ENCODE assay signal across 21 cellular contexts in the genomic region with DNA sequence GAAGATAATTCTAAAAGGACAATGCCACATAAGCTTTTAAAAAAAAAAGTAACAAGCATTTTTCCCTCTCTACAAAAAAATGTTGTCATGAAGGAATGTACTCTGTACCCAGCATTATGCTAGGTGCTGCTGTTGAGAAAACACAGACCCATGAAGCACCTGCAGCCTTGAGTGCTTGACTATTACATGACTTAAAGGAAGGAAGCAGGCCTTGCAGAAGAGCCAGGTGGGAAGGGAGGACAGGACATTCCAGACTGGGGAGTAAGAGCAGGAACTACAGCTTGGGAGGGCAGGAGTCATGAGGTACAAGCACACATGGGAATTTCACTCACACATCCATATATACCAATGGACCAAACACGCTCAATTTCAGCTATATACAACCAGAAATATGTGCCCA. TPM values are rescaled to one million over a fixed set of nuclear protein-coding genes. Genes with fewer than 3 reads are reported as not detected.
DNase-seq lines count a peak whose midpoint lies in the region; ATAC-seq, FAIRE-seq and TF ChIP-seq lines count a peak whose summit lies in the region.
"Had no signal": no experiment of that assay in that cellular context is flagged by ENCODE, and none has a peak within 500 bp of the region (broad histone marks: within the 10 kb centered on the region; RNA-seq: fewer than 3 reads in every experiment).

No MANE protein-coding gene starts in this region.

- no peak overlapping the region for H3K14ac ChIP-seq in H1 (ENCODE audit: insufficient read length)

- H3K18ac ChIP-seq in H1 (ENCODE audit: extremely low read depth, low read length), result no peak overlapping the region

- H3K4me1 ChIP-seq in H1 (replicated peaks in 1 of 4; ENCODE audit: control insufficient read depth in 3 of 4, insufficient read depth in 4 of 4, low read length in 3 of 4) (no peaks in the 10 kb centered on the region), lower lobe of right lung (peaks cover 56% of the 10 kb centered on the region), psoas muscle (peaks cover 28% of the 10 kb centered on the region)
- H3K4me1 ChIP-seq: BE2C had no signal

- no peak overlapping the region for H2BK20ac ChIP-seq in H1 (ENCODE audit: low read length)

- no peak overlapping the region for H3K4me2 ChIP-seq in H1 (ENCODE audit: insufficient read depth in 1 of 2, low read depth in 2 of 2, low read length in 2 of 2)
- H3K4me2 ChIP-seq: GM23338 had no signal

- no peak overlapping the region for H2AFZ ChIP-seq in H1 (ENCODE audit: low read length)
- H2AFZ ChIP-seq: GM23338 had no signal

- H3K9me3 Mint-ChIP-seq in type B pancreatic cell, result no peaks in the 10 kb centered on the region
- H3K9me3 Mint-ChIP-seq: CD4-positive, alpha-beta memory T cell; GM23338 had no signal

- no peaks in the 10 kb centered on the region for H3K36me3 Mint-ChIP-seq in type B pancreatic cell

- H3K27me3 ChIP-seq in H1 (replicated peaks in 1 of 4; ENCODE audit: control insufficient read depth in 3 of 4, extremely low read depth in 1 of 4, insufficient read depth in 3 of 4, low read length in 3 of 4) (no peaks in the 10 kb centered on the region), lower lobe of right lung (ENCODE audit: low read depth) (no peaks in the 10 kb centered on the region), psoas muscle (ENCODE audit: insufficient read depth in 3 of 3, low read length in 2 of 3) (no peaks in the 10 kb centered on the region)

- H2BK15ac ChIP-seq in H1 (ENCODE audit: low read length), result no peak overlapping the region

- POLR2A ChIA-PET in H1 (lab: Charles Lee; ENCODE audit: partially characterized antibody), result interaction anchor here (1.8 kb wide), 1 partner anchor 9 kb away, joined by 8 read pairs; no protein-coding TSS in a partner anchor

- H3K27me3 Mint-ChIP-seq in type B pancreatic cell, result peaks cover 4% of the 10 kb centered on the region
- H3K27me3 Mint-ChIP-seq: CD4-positive, alpha-beta memory T cell had no signal

- no peak overlapping the region for H3K4me3 ChIP-seq in H1 (ENCODE audit: extremely low read depth in 1 of 4, insufficient read depth in 2 of 4, low read depth in 3 of 4, low read length in 4 of 4)
- no peak overlapping the region for H3K4me3 ChIP-seq in lower lobe of right lung
- no peak overlapping the region for H3K4me3 ChIP-seq in psoas muscle
- H3K4me3 ChIP-seq: GM23338 had no signal

- peaks cover 9% of the 10 kb centered on the region for H3K4me1 Mint-ChIP-seq in type B pancreatic cell (ENCODE audit: unreplicated experiment)

- H3K36me3 ChIP-seq in H1 (ENCODE audit: control insufficient read depth in 2 of 4, insufficient read depth in 4 of 4, low read length in 3 of 4) (no peaks in the 10 kb centered on the region), lower lobe of right lung (no peaks in the 10 kb centered on the region), psoas muscle (ENCODE audit: insufficient read depth in 1 of 2, low read depth in 1 of 2) (no peaks in the 10 kb centered on the region)
- H3K36me3 ChIP-seq: BE2C had no signal

- no peak for TF ChIP-seq CTCF in H1 (IDR thresholded peaks at IDR 0.05; ENCODE audit: control extremely low read depth in 1 of 3, insufficient read depth in 1 of 3, low read depth in 1 of 3, low read length in 3 of 3)
- no peak for TF ChIP-seq CTCF in lower lobe of right lung (IDR thresholded peaks at IDR 0.05)
- no peak for TF ChIP-seq CTCF in type B pancreatic cell (conservative IDR thresholded peaks at IDR 0.05)
- no peak for TF ChIP-seq CTCF in psoas muscle (IDR thresholded peaks at IDR 0.05)

- CTCF ChIA-PET in H1 (lab: Charles Lee; ENCODE audit: partially characterized antibody), result interaction anchor here (0.6 to 1.9 kb wide), 5 partner anchors 17 to 144 kb away, joined by 3 to 7 read pairs (median 4); no protein-coding TSS in a partner anchor

- TF ChIP-seq RAD21 in H1 (IDR thresholded peaks at IDR 0.05 in 1 of 2, conservative IDR thresholded peaks at IDR 0.05 in 1 of 2; ENCODE audit: low read depth in 2 of 2, low read length in 2 of 2), result no peak

- 0 out of 2 replicates have a peak overlapping the region, but pooled peaks have one; percentile 52 for H2BK5ac ChIP-seq in H1 (ENCODE audit: low read depth, low read length)

- H4K20me1 ChIP-seq in H1 (replicated peaks in 1 of 2; ENCODE audit: control insufficient read depth in 1 of 2, insufficient read depth in 2 of 2, low read length in 2 of 2), result peaks cover 0 to 9% of the 10 kb centered on the region in 2 experiments

- H3K27ac Mint-ChIP-seq in type B pancreatic cell, result peak overlapping the region; percentile 46
- H3K27ac Mint-ChIP-seq: CD4-positive, alpha-beta memory T cell; GM23338 had no signal

- no peak overlapping the region for H4K91ac ChIP-seq in H1 (replicated peaks; ENCODE audit: insufficient read length, low read length)

- TF ChIP-seq POLR2A in H1 (IDR thresholded peaks at IDR 0.05; ENCODE audit: control extremely low read depth in 1 of 2, low read depth in 2 of 2, low read length in 2 of 2), result no peak

- H3K56ac ChIP-seq in H1 (replicated peaks; ENCODE audit: insufficient read length, low read depth, low read length), result no peak overlapping the region

- peak overlapping the region; percentile 19 for H3K4me3 Mint-ChIP-seq in type B pancreatic cell
- H3K4me3 Mint-ChIP-seq: GM23338 had no signal

- DNase-seq in DMS53 (lab: John Stamatoyannopoulos, UW), result peak; percentile 15
- DNase-seq in DMS53 treated with DMSO at 0.1 percent for 48 hours (lab: John Stamatoyannopoulos, UW; ENCODE audit: unreplicated experiment), result no peak
- DNase-seq in H1 (ENCODE audit: low read depth in 1 of 2, low spot score in 2 of 2), result no peak
- no peak for DNase-seq in lower lobe of right lung
- no peak for DNase-seq in type B pancreatic cell (ENCODE audit: extremely low spot score, unreplicated experiment)
- no peak for DNase-seq in psoas muscle
- DNase-seq: BE2C; CD4-positive, alpha-beta memory T cell; DND-41; KG1; NCI-H1048; NCI-H146; NCI-H526 treated with DMSO at 0.1 percent for 48 hours; SIG-M5 had no signal

- no peak overlapping the region for H3K4ac ChIP-seq in H1 (replicated peaks; ENCODE audit: insufficient read length, low read depth, low read length)

- TF ChIP-seq EP300 in H1 (IDR thresholded peaks at IDR 0.05; ENCODE audit: borderline replicate concordance in 1 of 2, low read depth in 2 of 2, low read length in 2 of 2), result no peak

- intact Hi-C loops in lower lobe of right lung (cut with DNase I) (loop anchor here (10.0 kb wide), 1 partner anchor 88 kb away; no protein-coding TSS in a partner anchor), psoas muscle (cut with DNase I) (no loop called here)

- H3K9me3 ChIP-seq in H1 (ENCODE audit: insufficient read depth in 2 of 2, low read depth in 1 of 2, low read length in 1 of 2) (no peaks in the 10 kb centered on the region), lower lobe of right lung (no peaks in the 10 kb centered on the region), psoas muscle (no peaks in the 10 kb centered on the region)
- H3K9me3 ChIP-seq: BE2C had no signal

- H3K79me1 ChIP-seq in H1 (ENCODE audit: low read depth, low read length), result peaks cover 16% of the 10 kb centered on the region; the same call in 1 of the 2 replicates

- no peak overlapping the region for H3K23ac ChIP-seq in H1 (ENCODE audit: insufficient read length)

- WGBS in H1 (ENCODE audit: extremely low coverage in 1 of 2, insufficient coverage in 1 of 2, insufficient read length in 1 of 2, insufficient replicate concordance in 2 of 2, low coverage in 1 of 2, low lambda C conversion rate in 2 of 2, missing lambda C conversion rate in 1 of 2), 2 experiments, result 82% methylated on average over 1 of the region's 1 CpG; no CpG with 5 or more reads in 1 of the 2 experiments
- 70 to 88% (median 73%) methylated on average over 1 of the region's 1 CpG for WGBS in psoas muscle, 3 donors

- H2BK120ac ChIP-seq in H1 (replicated peaks; ENCODE audit: low read depth, low read length), result no peak overlapping the region

- H3K23me2 ChIP-seq in H1 (ENCODE audit: low read depth, low read length), result no peaks in the 10 kb centered on the region; the same call in none of the 2 replicates

- no peak overlapping the region for H2BK12ac ChIP-seq in H1 (ENCODE audit: low read depth, low read length)

- no peak overlapping the region for H3K9ac ChIP-seq in H1 (replicated peaks in 1 of 4; ENCODE audit: extremely low read depth in 1 of 4, low read depth in 3 of 4, low read length in 3 of 4)

- H3K27ac ChIP-seq in H1 (ENCODE audit: low read depth, low read length), result no peak overlapping the region
- peak overlapping the region; percentile 14 for H3K27ac ChIP-seq in lower lobe of right lung
- no peak overlapping the region for H3K27ac ChIP-seq in psoas muscle
- H3K27ac ChIP-seq: 22Rv1 had no signal

- FAIRE-seq in H1 (lab: Jason Lieb, UNC), result no peak
- FAIRE-seq: D721Med, G401.6, HepG2 had no signal

- no peak overlapping the region for H4K5ac ChIP-seq in H1 (ENCODE audit: insufficient read length, low read depth, low read length)

- no peak overlapping the region for H2AK5ac ChIP-seq in H1 (ENCODE audit: low read depth, low read length)

- peak; percentile 1 to 33 for ATAC-seq in lower lobe of right lung
- no peak for ATAC-seq in psoas muscle
- no peak for ATAC-seq in HG03280 (IDR thresholded peaks at IDR 0.05; ENCODE audit: unreplicated experiment)
- no peak for ATAC-seq in GM21786 (IDR thresholded peaks at IDR 0.05; ENCODE audit: unreplicated experiment)
- ATAC-seq: GM23338, HepG2 had no signal

- H3K79me2 ChIP-seq in H1 (ENCODE audit: control insufficient read depth in 1 of 2, insufficient read depth in 2 of 2, low read length in 2 of 2), result peaks cover 0 to 47% of the 10 kb centered on the region in 2 experiments; a peak in 3 of 4 replicates

- no peak overlapping the region for H4K8ac ChIP-seq in H1 (ENCODE audit: extremely low read depth, insufficient read depth, low read length)

RNA-seq across cellular contexts. Expression of gene MYO1D, which starts 3.8 kb away (rescaled TPM):
- total RNA-seq in H1 (2021; fragmentation: NEBNext Ultra II Directional; extraction: Animal tissue kit (Norgen Biotek cat#: 25700)), result 20.9 and 25.4 TPM in 2 replicates
- polyA plus RNA-seq in H1 (2011; rRNA removed) (6.5 and 7.8 TPM in 2 replicates), psoas muscle (1 to 10 TPM; 1.8 to 2.4 (median 2.3) TPM)
- polyA plus RNA-seq in H1 (2011; cell fraction: cytosol; rRNA removed), result 9.5 TPM
- polyA plus RNA-seq in H1 (2011; cell fraction: nucleus; rRNA removed), result 9.2 TPM
- 12.3 to 17.1 TPM (median 13.8 TPM) in 4 replicates for polyA plus RNA-seq in H1 (2012, experiment 1 of 2)
- 4.1 TPM for polyA plus RNA-seq in H1 (2012, experiment 2 of 2)
- 11.4 TPM for polyA plus RNA-seq in H1 (2013, experiment 1 of 2)
- 8.4 TPM for polyA plus RNA-seq in H1 (2013, experiment 2 of 2)
- 27.6 and 44.0 TPM in 2 replicates for polyA minus RNA-seq in H1 (2011; rRNA and poly(A)+ RNA removed)
- 18.1 TPM for polyA minus RNA-seq in H1 (2011; cell fraction: cytosol; rRNA and poly(A)+ RNA removed)
- polyA minus RNA-seq in H1 (2011; cell fraction: nucleus; rRNA and poly(A)+ RNA removed), result 66.1 TPM
- total RNA-seq in lower lobe of right lung (58.0 TPM), type B pancreatic cell (ENCODE audit: low replicate concordance) (24.9 and 46.7 TPM in 2 replicates), psoas muscle (1 to 10 TPM; 4.1 to 5.9 (median 4.6) TPM)

RNA-seq across cellular contexts. Expression of gene TMEM98, which starts 54.8 kb away (rescaled TPM):
- total RNA-seq in H1 (2021; fragmentation: NEBNext Ultra II Directional; extraction: Animal tissue kit (Norgen Biotek cat#: 25700)), result 86.1 and 90.9 TPM in 2 replicates
- polyA plus RNA-seq in H1 (2011; rRNA removed) (232 and 292 TPM in 2 replicates), psoas muscle (1 to 10 TPM; 2.2 to 3.6 (median 2.5) TPM)
- 197 TPM for polyA plus RNA-seq in H1 (2011; cell fraction: cytosol; rRNA removed)
- 246 TPM for polyA plus RNA-seq in H1 (2011; cell fraction: nucleus; rRNA removed)
- 86.2 to 115 TPM (median 101 TPM) in 4 replicates for polyA plus RNA-seq in H1 (2012, experiment 1 of 2)
- polyA plus RNA-seq in H1 (2012, experiment 2 of 2), result 118 TPM
- 43.3 TPM for polyA plus RNA-seq in H1 (2013, experiment 1 of 2)
- polyA plus RNA-seq in H1 (2013, experiment 2 of 2), result 54.6 TPM
- polyA minus RNA-seq in H1 (2011; rRNA and poly(A)+ RNA removed), result 209 and 237 TPM in 2 replicates
- polyA minus RNA-seq in H1 (2011; cell fraction: cytosol; rRNA and poly(A)+ RNA removed), result 66.1 TPM
- 53.2 TPM for polyA minus RNA-seq in H1 (2011; cell fraction: nucleus; rRNA and poly(A)+ RNA removed)
- total RNA-seq in lower lobe of right lung (47.9 TPM), type B pancreatic cell (ENCODE audit: low replicate concordance) (87.0 and 161 TPM in 2 replicates), psoas muscle (1 to 10 TPM; 1.4 to 5.7 (median 5.1) TPM)
- total RNA-seq: CD4-positive, alpha-beta memory T cell had no signal
- polyA plus RNA-seq: CD4-positive, alpha-beta memory T cell had no signal

Comparison
In these comparisons a context has a peak if more than half of its experiments do, and no peak if none do; other contexts are left out.
1. ATAC-seq: peak in lower lobe of right lung (2 of 2); none in psoas muscle (0 of 4), HG03280 (single experiment) and GM21786 (single experiment).